In the genomic region with DNA sequence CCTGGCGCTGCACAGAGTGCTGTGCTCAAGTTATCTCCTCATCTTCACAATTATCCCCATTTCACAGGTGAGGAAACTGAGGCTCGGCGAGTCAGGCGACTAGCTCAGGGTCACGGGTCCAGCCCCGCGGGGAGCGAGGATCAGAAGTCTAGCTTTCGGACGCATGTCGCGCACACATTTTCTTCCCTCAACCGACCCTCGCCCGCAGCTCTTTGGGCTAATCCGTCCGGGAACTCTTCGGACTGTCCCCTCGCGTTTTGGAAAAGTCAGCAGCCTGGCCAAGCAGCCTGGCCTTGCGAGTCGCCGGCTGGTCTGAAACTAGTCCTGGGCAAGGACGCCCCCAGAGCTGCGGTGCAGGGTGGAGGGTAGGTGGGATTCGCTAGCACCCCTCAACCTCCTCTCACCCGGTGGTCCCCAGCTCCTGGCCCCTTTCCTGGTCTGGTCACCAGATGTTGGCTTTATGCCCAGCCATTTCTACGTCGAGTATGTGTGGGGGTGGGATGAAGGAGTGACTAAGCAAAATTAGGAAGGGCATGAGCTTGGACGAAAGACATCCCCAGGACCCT, we compare ENCODE assay signal across 1 cellular context.
TF ChIP-seq lines count a peak whose summit lies in the region.

No MANE protein-coding gene starts in this region.

TF ChIP-seq in endothelial cell of umbilical vein, 7 proteins besides CTCF, POLR2A, EP300 and RAD21 (continued from another document):
- no peak for TF ChIP-seq FOS (IDR thresholded peaks at IDR 0.05; ENCODE audit: borderline replicate concordance, insufficient read depth, low read length)
